Comparison of ENCODE assay signal across 18 cellular contexts in genomic region chr22:22576989-22577427, GRCh38. TPM values are rescaled to one million over a fixed set of nuclear protein-coding genes. Genes with fewer than 3 reads are reported as not detected.
DNase-seq lines count a peak whose midpoint lies in the region; ATAC-seq, FAIRE-seq and TF ChIP-seq lines count a peak whose summit lies in the region.
"Had no signal": no experiment of that assay in that cellular context is flagged by ENCODE, and none has a peak within 500 bp of the region (broad histone marks: within the 10 kb centered on the region; RNA-seq: fewer than 3 reads in every experiment).

No MANE protein-coding gene starts in this region.

- H3K9me3 ChIP-seq in WERI-Rb-1 (ENCODE audit: severe bottlenecking) (no peaks in the 10 kb centered on the region), lower lobe of right lung (no peaks in the 10 kb centered on the region), suprapubic skin (no peaks in the 10 kb centered on the region)
- H3K9me3 ChIP-seq: BE2C, BLaER1, Caco-2 had no signal

- FAIRE-seq in bronchial epithelial cell (lab: Jason Lieb, UNC), result peak; percentile 76
- FAIRE-seq: A204.1, D721Med, GM19239 had no signal

- peak overlapping the region; percentile 14; the same call in 1 of the 2 replicates for H3K27ac ChIP-seq in WERI-Rb-1
- no peak overlapping the region for H3K27ac ChIP-seq in lower lobe of right lung
- H3K27ac ChIP-seq in suprapubic skin, result no peak overlapping the region
- H3K27ac ChIP-seq: BLaER1 had no signal

- H3K4me3 ChIP-seq in WERI-Rb-1 (ENCODE audit: low read depth, low read length), result no peak overlapping the region
- H3K4me3 ChIP-seq in bronchial epithelial cell (ENCODE audit: low read depth, low read length), result no peak overlapping the region
- H3K4me3 ChIP-seq in lower lobe of right lung, result no peak overlapping the region
- no peak overlapping the region for H3K4me3 ChIP-seq in suprapubic skin
- H3K4me3 ChIP-seq: BLaER1 had no signal

- TF ChIP-seq EP300 in suprapubic skin (IDR thresholded peaks at IDR 0.05), result no peak

- intact Hi-C loops in lower lobe of right lung (cut with DNase I), result no loop called here

- H3K36me3 ChIP-seq in WERI-Rb-1, result no peaks in the 10 kb centered on the region
- H3K36me3 ChIP-seq in bronchial epithelial cell (ENCODE audit: control insufficient read depth, insufficient read depth, low read length), result no peaks in the 10 kb centered on the region
- H3K36me3 ChIP-seq in lower lobe of right lung, result no peaks in the 10 kb centered on the region
- no peaks in the 10 kb centered on the region for H3K36me3 ChIP-seq in suprapubic skin
- H3K36me3 ChIP-seq: BE2C, BLaER1 had no signal

- DNase-seq in WERI-Rb-1 (no peak), bronchial epithelial cell (ENCODE audit: low read depth) (no peak), lower lobe of right lung (no peak), suprapubic skin (ENCODE audit: low spot score in 2 of 2) (no peak), islet precursor cell (no peak)
- DNase-seq: 8988T, DMS79 treated with DMSO at 0.1 percent for 48 hours, GF-D8 had no signal

- H3K27me3 ChIP-seq in WERI-Rb-1 (ENCODE audit: insufficient read depth, low read depth, severe bottlenecking) (no peaks in the 10 kb centered on the region), bronchial epithelial cell (ENCODE audit: control insufficient read depth, insufficient read depth, low read length) (no peaks in the 10 kb centered on the region), lower lobe of right lung (ENCODE audit: low read depth) (no peaks in the 10 kb centered on the region), suprapubic skin (peaks cover 17% of the 10 kb centered on the region)
- H3K27me3 ChIP-seq: BLaER1 had no signal

- ATAC-seq in lower lobe of right lung, result no peak

- H3K4me1 ChIP-seq in lower lobe of right lung, result no peaks in the 10 kb centered on the region
- no peaks in the 10 kb centered on the region for H3K4me1 ChIP-seq in suprapubic skin
- H3K4me1 ChIP-seq: Caco-2 had no signal

- WGBS in suprapubic skin, result 68% methylated on average over 5 of the region's 5 CpGs

- TF ChIP-seq CTCF in WERI-Rb-1 (IDR thresholded peaks at IDR 0.05; ENCODE audit: low read depth, low read length) (no peak), bronchial epithelial cell (IDR thresholded peaks at IDR 0.05; ENCODE audit: insufficient read depth, low read length, severe bottlenecking) (no peak), lower lobe of right lung (IDR thresholded peaks at IDR 0.05) (no peak), suprapubic skin (IDR thresholded peaks at IDR 0.05) (no peak)

- TF ChIP-seq POLR2A in suprapubic skin (IDR thresholded peaks at IDR 0.05), result no peak

RNA-seq across cellular contexts. Expression of gene PRAME, which starts 17.9 kb away (rescaled TPM):
- total RNA-seq in bronchial epithelial cell (not detected in 2 replicates), lower lobe of right lung (not detected), suprapubic skin (not detected)
- total RNA-seq: Caco-2; CD4-positive, alpha-beta memory T cell; CD4-positive, CD25-positive, alpha-beta regulatory T cell had no signal

RNA-seq across cellular contexts. Expression of gene ZNF280A, which starts 56.9 kb away (rescaled TPM):
- total RNA-seq in bronchial epithelial cell (not detected in 2 replicates), lower lobe of right lung (not detected), suprapubic skin (not detected)
- total RNA-seq: A673; Calu3; CD4-positive, alpha-beta memory T cell; CD4-positive, CD25-positive, alpha-beta regulatory T cell had no signal
